ENCODE assay signal across 1 cellular context in the genomic region with DNA sequence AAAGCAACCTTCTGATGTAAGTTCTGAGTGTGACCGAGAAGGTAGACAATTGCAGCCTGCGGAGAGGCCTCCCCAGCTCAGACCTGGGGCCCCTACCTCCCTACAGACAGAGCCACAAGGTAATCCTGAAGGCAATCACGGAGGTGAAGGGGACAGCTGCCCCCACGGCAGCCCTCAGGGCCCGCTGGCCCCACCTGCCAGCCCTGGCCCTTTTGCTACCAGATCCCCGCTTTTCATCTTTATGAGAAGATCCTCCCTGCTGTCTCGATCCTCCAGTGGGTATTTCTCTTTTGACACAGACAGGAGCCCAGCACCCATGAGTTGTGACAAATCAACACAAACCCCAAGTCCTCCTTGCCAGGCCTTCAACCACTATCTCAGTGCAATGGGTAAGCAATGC.
TF ChIP-seq lines count a peak whose summit lies in the region.

No MANE protein-coding gene starts in this region.

TF ChIP-seq in GM12878, 131 proteins besides CTCF, POLR2A, EP300 and RAD21:
- TF ChIP-seq, protein P1, sequence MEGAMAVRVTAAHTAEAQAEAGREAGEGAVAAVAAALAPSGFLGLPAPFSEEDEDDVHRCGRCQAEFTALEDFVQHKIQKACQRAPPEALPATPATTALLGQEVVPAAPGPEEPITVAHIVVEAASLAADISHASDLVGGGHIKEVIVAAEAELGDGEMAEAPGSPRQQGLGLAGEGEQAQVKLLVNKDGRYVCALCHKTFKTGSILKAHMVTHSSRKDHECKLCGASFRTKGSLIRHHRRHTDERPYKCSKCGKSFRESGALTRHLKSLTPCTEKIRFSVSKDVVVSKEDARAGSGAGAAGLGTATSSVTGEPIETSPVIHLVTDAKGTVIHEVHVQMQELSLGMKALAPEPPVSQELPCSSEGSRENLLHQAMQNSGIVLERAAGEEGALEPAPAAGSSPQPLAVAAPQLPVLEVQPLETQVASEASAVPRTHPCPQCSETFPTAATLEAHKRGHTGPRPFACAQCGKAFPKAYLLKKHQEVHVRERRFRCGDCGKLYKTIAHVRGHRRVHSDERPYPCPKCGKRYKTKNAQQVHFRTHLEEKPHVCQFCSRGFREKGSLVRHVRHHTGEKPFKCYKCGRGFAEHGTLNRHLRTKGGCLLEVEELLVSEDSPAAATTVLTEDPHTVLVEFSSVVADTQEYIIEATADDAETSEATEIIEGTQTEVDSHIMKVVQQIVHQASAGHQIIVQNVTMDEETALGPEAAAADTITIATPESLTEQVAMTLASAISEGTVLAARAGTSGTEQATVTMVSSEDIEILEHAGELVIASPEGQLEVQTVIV (IDR thresholded peaks at IDR 0.05; ENCODE audit: borderline replicate concordance, partially characterized antibody), result no peak
- no peak for TF ChIP-seq CREB1 (IDR thresholded peaks at IDR 0.05; ENCODE audit: low read depth)
- no peak for TF ChIP-seq RELA (IDR thresholded peaks at IDR 0.05; ENCODE audit: borderline replicate concordance, partially characterized antibody)
- no peak for TF ChIP-seq STAT3 (IDR thresholded peaks at IDR 0.05; ENCODE audit: low read depth, low read length)
- no peak for TF ChIP-seq SREBF2 (IDR thresholded peaks at IDR 0.05; ENCODE audit: low read length)
- no peak for TF ChIP-seq EED (IDR thresholded peaks at IDR 0.05; ENCODE audit: low read depth)
- TF ChIP-seq, protein P2, sequence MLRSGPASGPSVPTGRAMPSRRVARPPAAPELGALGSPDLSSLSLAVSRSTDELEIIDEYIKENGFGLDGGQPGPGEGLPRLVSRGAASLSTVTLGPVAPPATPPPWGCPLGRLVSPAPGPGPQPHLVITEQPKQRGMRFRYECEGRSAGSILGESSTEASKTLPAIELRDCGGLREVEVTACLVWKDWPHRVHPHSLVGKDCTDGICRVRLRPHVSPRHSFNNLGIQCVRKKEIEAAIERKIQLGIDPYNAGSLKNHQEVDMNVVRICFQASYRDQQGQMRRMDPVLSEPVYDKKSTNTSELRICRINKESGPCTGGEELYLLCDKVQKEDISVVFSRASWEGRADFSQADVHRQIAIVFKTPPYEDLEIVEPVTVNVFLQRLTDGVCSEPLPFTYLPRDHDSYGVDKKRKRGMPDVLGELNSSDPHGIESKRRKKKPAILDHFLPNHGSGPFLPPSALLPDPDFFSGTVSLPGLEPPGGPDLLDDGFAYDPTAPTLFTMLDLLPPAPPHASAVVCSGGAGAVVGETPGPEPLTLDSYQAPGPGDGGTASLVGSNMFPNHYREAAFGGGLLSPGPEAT (IDR thresholded peaks at IDR 0.05; ENCODE audit: low read depth), result no peak
- TF ChIP-seq, protein P3, sequence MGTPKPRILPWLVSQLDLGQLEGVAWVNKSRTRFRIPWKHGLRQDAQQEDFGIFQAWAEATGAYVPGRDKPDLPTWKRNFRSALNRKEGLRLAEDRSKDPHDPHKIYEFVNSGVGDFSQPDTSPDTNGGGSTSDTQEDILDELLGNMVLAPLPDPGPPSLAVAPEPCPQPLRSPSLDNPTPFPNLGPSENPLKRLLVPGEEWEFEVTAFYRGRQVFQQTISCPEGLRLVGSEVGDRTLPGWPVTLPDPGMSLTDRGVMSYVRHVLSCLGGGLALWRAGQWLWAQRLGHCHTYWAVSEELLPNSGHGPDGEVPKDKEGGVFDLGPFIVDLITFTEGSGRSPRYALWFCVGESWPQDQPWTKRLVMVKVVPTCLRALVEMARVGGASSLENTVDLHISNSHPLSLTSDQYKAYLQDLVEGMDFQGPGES (IDR thresholded peaks at IDR 0.05), result no peak
